Comparison of ENCODE assay signal across 1 cellular context in genomic region chrX:12949205-12949926, GRCh38.
TF ChIP-seq lines count a peak whose summit lies in the region.

No MANE protein-coding gene starts in this region.

TF ChIP-seq in SK-N-SH treated with all-trans-retinoic acid at 6 μM for 48 hours, 23 proteins besides CTCF, POLR2A, EP300 and RAD21 (continued from another document):
- no peak for TF ChIP-seq PATZ1 (CRISPR knock-in tag; IDR thresholded peaks at IDR 0.05; ENCODE audit: borderline replicate concordance)
- TF ChIP-seq ZFP30 (CRISPR knock-in tag; IDR thresholded peaks at IDR 0.05) = no peak
- no peak for TF ChIP-seq RARB (CRISPR knock-in tag; IDR thresholded peaks at IDR 0.05)
